Comparison of ENCODE assay signal across 24 cellular contexts in genomic region chr11:125084761-125085231, GRCh38. TPM values are rescaled to one million over a fixed set of nuclear protein-coding genes. Genes with fewer than 3 reads are reported as not detected.
DNase-seq lines count a peak whose midpoint lies in the region; ATAC-seq and TF ChIP-seq lines count a peak whose summit lies in the region.
"Had no signal": no experiment of that assay in that cellular context is flagged by ENCODE, and none has a peak within 500 bp of the region (broad histone marks: within the 10 kb centered on the region; RNA-seq: fewer than 3 reads in every experiment).

No MANE protein-coding gene starts in this region.

- TF ChIP-seq CTCF in SK-N-SH (IDR thresholded peaks at IDR 0.05) (no peak), chondrocyte (IDR thresholded peaks at IDR 0.05) (no peak), spleen (IDR thresholded peaks at IDR 0.05 in 8 of 11, conservative IDR thresholded peaks at IDR 0.05 in 3 of 11) (no peak), gastroesophageal sphincter (IDR thresholded peaks at IDR 0.05) (no peak)

- H2BK15ac ChIP-seq in mesendoderm (replicated peaks; ENCODE audit: low read depth) = no peak overlapping the region

- no peaks in the 10 kb centered on the region for H3K27me3 Mint-ChIP-seq in chondrocyte (ENCODE audit: low read depth)

- H2BK5ac ChIP-seq in mesendoderm (ENCODE audit: low read length) = no peak overlapping the region

- H4K5ac ChIP-seq in mesendoderm (ENCODE audit: low read length) = no peak overlapping the region

- H3K27me3 ChIP-seq in SK-N-SH (ENCODE audit: insufficient read depth) (no peaks in the 10 kb centered on the region), spleen (replicated peaks in 1 of 7) (peaks cover 0 to 3% (median 0%) of the 10 kb centered on the region in 7 donors), gastroesophageal sphincter (peaks cover 55% of the 10 kb centered on the region), mesendoderm (ENCODE audit: insufficient read depth, low read length, poor library complexity) (no peaks in the 10 kb centered on the region)
- H3K27me3 ChIP-seq: BLaER1 had no signal

- H3K4me3 ChIP-seq in SK-N-SH (ENCODE audit: low read depth in 2 of 2, low read length in 1 of 2) (no peak overlapping the region), spleen (no peak overlapping the region), gastroesophageal sphincter (no peak overlapping the region), mesendoderm (ENCODE audit: low read length) (no peak overlapping the region)
- H3K4me3 ChIP-seq: BLaER1 had no signal

- H3K9me3 Mint-ChIP-seq in chondrocyte (ENCODE audit: low read depth) = no peaks in the 10 kb centered on the region
- H3K9me3 Mint-ChIP-seq: CD4-positive, alpha-beta memory T cell had no signal

- no peak overlapping the region for H3K23ac ChIP-seq in mesendoderm (ENCODE audit: low read length)

- no peak for TF ChIP-seq EP300 in SK-N-SH (IDR thresholded peaks at IDR 0.05; ENCODE audit: borderline replicate concordance in 1 of 2, low read depth in 1 of 2, low read length in 1 of 2)
- TF ChIP-seq EP300 in gastroesophageal sphincter (IDR thresholded peaks at IDR 0.05) = no peak

- no peaks in the 10 kb centered on the region for H3K36me3 Mint-ChIP-seq in chondrocyte (ENCODE audit: low read depth)
- H3K36me3 Mint-ChIP-seq: CD4-positive, alpha-beta memory T cell had no signal

- H3K9me3 ChIP-seq in SK-N-SH (no peaks in the 10 kb centered on the region), spleen (no peaks in the 10 kb centered on the region), gastroesophageal sphincter (no peaks in the 10 kb centered on the region)
- H3K9me3 ChIP-seq: BLaER1, Caco-2 had no signal

- H2BK120ac ChIP-seq in mesendoderm (ENCODE audit: low read depth, low read length) = no peak overlapping the region

- no peaks in the 10 kb centered on the region for H3K79me1 ChIP-seq in mesendoderm (ENCODE audit: low read length)

- no peak for TF ChIP-seq POLR2A in spleen (IDR thresholded peaks at IDR 0.05)
- TF ChIP-seq POLR2A in gastroesophageal sphincter (IDR thresholded peaks at IDR 0.05) = no peak

- H3K36me3 ChIP-seq in SK-N-SH (replicated peaks in 1 of 2; ENCODE audit: control insufficient read depth in 1 of 2, insufficient read depth in 2 of 2, low read length in 1 of 2) (no peaks in the 10 kb centered on the region), spleen (peaks cover 0 to 85% (median 0%) of the 10 kb centered on the region in 6 donors), gastroesophageal sphincter (no peaks in the 10 kb centered on the region), mesendoderm (ENCODE audit: control insufficient read depth, insufficient read depth, low read length) (no peaks in the 10 kb centered on the region)
- H3K36me3 ChIP-seq: BLaER1 had no signal

- intact Hi-C loops in spleen (cut with DNase I; ENCODE audit: low total_unique reads) = no loop called here

- H3K79me2 ChIP-seq in SK-N-SH (ENCODE audit: insufficient read depth) (no peaks in the 10 kb centered on the region), mesendoderm (ENCODE audit: control insufficient read depth, insufficient read depth, low read length) (no peaks in the 10 kb centered on the region)

- H3K56ac ChIP-seq in mesendoderm (ENCODE audit: low read length) = no peak overlapping the region

- no peaks in the 10 kb centered on the region for H4K20me1 ChIP-seq in SK-N-SH (ENCODE audit: insufficient read depth)
- H4K20me1 ChIP-seq: BLaER1 had no signal

- H3K27ac Mint-ChIP-seq in chondrocyte (ENCODE audit: unreplicated experiment) = no peak overlapping the region

- 96% methylated on average over 4 of the region's 8 CpGs for WGBS in SK-N-SH (ENCODE audit: low lambda C conversion rate)
- 81 to 95% (median 88%) methylated on average over 8 of the region's 8 CpGs for WGBS in spleen, 5 donors
- WGBS in gastroesophageal sphincter (ENCODE audit: low coverage in 1 of 2), 2 donors = 75 to 93% methylated on average over 2 to 3 of the region's 8 CpGs
- no CpG with 5 or more reads among the region's 8 CpGs for WGBS in mesendoderm (ENCODE audit: extremely low coverage, insufficient coverage, low lambda C conversion rate)

- H3F3A ChIP-seq in SK-N-SH (replicated peaks; ENCODE audit: insufficient read depth) = no peaks in the 10 kb centered on the region

- H2AK5ac ChIP-seq in mesendoderm (ENCODE audit: low read length) = no peak overlapping the region

- H2AFZ ChIP-seq in SK-N-SH (ENCODE audit: low read depth) = no peak overlapping the region

- peaks cover 10% of the 10 kb centered on the region for H3K4me1 Mint-ChIP-seq in chondrocyte (ENCODE audit: low read depth)

- no peak overlapping the region for H3K18ac ChIP-seq in mesendoderm (ENCODE audit: low read length)

- no peaks in the 10 kb centered on the region for H3K9me2 ChIP-seq in SK-N-SH

- H3K27ac ChIP-seq in SK-N-SH (ENCODE audit: low read depth in 2 of 2, low read length in 1 of 2) = no peak overlapping the region
- no peak overlapping the region for H3K27ac ChIP-seq in spleen
- no peak overlapping the region for H3K27ac ChIP-seq in gastroesophageal sphincter
- no peak overlapping the region for H3K27ac ChIP-seq in mesendoderm (ENCODE audit: low read depth, low read length)
- H3K27ac ChIP-seq: 22Rv1, BLaER1, KMS-11 had no signal

- H3K9ac ChIP-seq in SK-N-SH = no peak overlapping the region
- H3K9ac ChIP-seq in mesendoderm (ENCODE audit: low read length) = no peak overlapping the region
- H3K9ac ChIP-seq: BLaER1, KMS-11 had no signal

- CTCF ChIA-PET in SK-N-SH (lab: Yijun Ruan, JAX) = no interaction called here

- H3K4me1 ChIP-seq in SK-N-SH (ENCODE audit: control insufficient read depth in 1 of 2, insufficient read depth in 2 of 2, low read depth in 1 of 2, low read length in 1 of 2) (no peaks in the 10 kb centered on the region), spleen (peaks cover 0 to 18% (median 0%) of the 10 kb centered on the region in 6 donors), gastroesophageal sphincter (no peaks in the 10 kb centered on the region), mesendoderm (ENCODE audit: control insufficient read depth, low read depth, low read length) (peaks cover 2% of the 10 kb centered on the region)

- no peak for TF ChIP-seq RAD21 in SK-N-SH (IDR thresholded peaks at IDR 0.05; ENCODE audit: low read length)

- ATAC-seq in SK-N-SH treated with all-trans-retinoic acid at 6 μM for 48 hours = no peak
- no peak for ATAC-seq in gastroesophageal sphincter
- no peak for ATAC-seq in GM21381 (IDR thresholded peaks at IDR 0.05; ENCODE audit: unreplicated experiment)
- ATAC-seq: HCT116, Panc1 had no signal

- no peak overlapping the region for H3K4me3 Mint-ChIP-seq in chondrocyte (ENCODE audit: unreplicated experiment)
- H3K4me3 Mint-ChIP-seq: CD4-positive, alpha-beta memory T cell had no signal

- peak; percentile 15 for DNase-seq in SK-N-SH
- DNase-seq in D341Med (ENCODE audit: low spot score) = peak; percentile 9
- peak; percentile 59 for DNase-seq in chondrocyte (ENCODE audit: low spot score)
- peak; percentile 69 for DNase-seq in spleen
- DNase-seq in mesendoderm = no peak
- DNase-seq: ACHN; CD4-positive, alpha-beta memory T cell; DND-41; GOT3; NCI-H1105; NCI-H2029 treated with DMSO at 0.1 percent for 48 hours; NCI-H226; NCI-H510A treated with DMSO at 0.1 percent for 48 hours; NCI-H774; NK-92 treated with Interleukin-12 subunit alpha and Interleukin-12 subunit beta, amount 100 ng/mL, for 24 hours had no signal

- H3K4ac ChIP-seq in mesendoderm (ENCODE audit: low read depth, low read length) = no peak overlapping the region

- H3K4me2 ChIP-seq in SK-N-SH = no peak overlapping the region
- no peak overlapping the region for H3K4me2 ChIP-seq in mesendoderm (ENCODE audit: low read length)
- H3K4me2 ChIP-seq: BLaER1, KMS-11 had no signal

- POLR2A ChIA-PET in SK-N-SH (lab: Yijun Ruan, JAX) = no interaction called here

- no peak overlapping the region for H4K8ac ChIP-seq in mesendoderm (ENCODE audit: low read depth, low read length)

TF ChIP-seq in SK-N-SH, 30 proteins besides CTCF, POLR2A, EP300 and RAD21 (continues in another document):
- TF ChIP-seq MXI1 (IDR thresholded peaks at IDR 0.05; ENCODE audit: low read depth, low read length) = no peak
- TF ChIP-seq JUND (IDR thresholded peaks at IDR 0.05) = no peak
- no peak for TF ChIP-seq RFX5 (IDR thresholded peaks at IDR 0.05; ENCODE audit: low read length)
- no peak for TF ChIP-seq YY1 (IDR thresholded peaks at IDR 0.05; ENCODE audit: low read depth)

TF ChIP-seq in SK-N-SH treated with all-trans-retinoic acid at 6 μM for 48 hours, 23 proteins besides CTCF, POLR2A, EP300 and RAD21 (continues in another document):
- TF ChIP-seq ISL1 (CRISPR knock-in tag; IDR thresholded peaks at IDR 0.05) = no peak
- TF ChIP-seq PPARA (CRISPR knock-in tag; IDR thresholded peaks at IDR 0.05; ENCODE audit: borderline replicate concordance) = no peak
- no peak for TF ChIP-seq ZFP30 (CRISPR knock-in tag; IDR thresholded peaks at IDR 0.05)
- TF ChIP-seq ZC3H10 (CRISPR knock-in tag; IDR thresholded peaks at IDR 0.05) = no peak

RNA-seq across cellular contexts. Expression of gene SLC37A2, which starts 21.7 kb away (rescaled TPM):
- polyA plus RNA-seq in SK-N-SH (2012; rRNA removed) (0.39 and 0.44 TPM in 2 replicates), spleen (10 to 100 TPM in 1 of 3 donors, 1 to 10 TPM in 2; 3.5 to 19.2 (median 6.6) TPM)
- 0.12 and 0.21 TPM in 2 replicates for polyA plus RNA-seq in SK-N-SH (2012; cell fraction: cytosol; rRNA removed)
- polyA plus RNA-seq in SK-N-SH (2012; cell fraction: nucleus; rRNA removed) = 1.5 and 2.2 TPM in 2 replicates
- total RNA-seq in chondrocyte (0.37 to 1.2 TPM in 2 of 3 replicates, not detected in the other), spleen (10 to 100 TPM; 37.1 to 85.7 (median 59.0) TPM), gastroesophageal sphincter (1 to 10 TPM; 3.4 to 8.6 (median 6.6) TPM)
- 0.14 TPM for polyA plus RNA-seq in mesendoderm (2013, experiment 1 of 2)
- 0.21 TPM for polyA plus RNA-seq in mesendoderm (2013, experiment 2 of 2)
- polyA plus RNA-seq: CD4-positive, alpha-beta memory T cell had no signal

RNA-seq across cellular contexts. Expression of gene TMEM218, which starts 26.6 kb away (rescaled TPM):
- polyA plus RNA-seq in SK-N-SH (2012; rRNA removed) (34.8 and 36.2 TPM in 2 replicates), spleen (10 to 100 TPM; 28.0 to 34.7 (median 30.1) TPM)
- polyA plus RNA-seq in SK-N-SH (2012; cell fraction: cytosol; rRNA removed) = 37.6 and 37.8 TPM in 2 replicates
- 36.5 and 56.6 TPM in 2 replicates for polyA plus RNA-seq in SK-N-SH (2012; cell fraction: nucleus; rRNA removed)
- total RNA-seq in chondrocyte (11.5 to 15.2 TPM (median 12.0 TPM) in 3 replicates), spleen (10 to 100 TPM; 12.0 to 23.1 (median 17.9) TPM), gastroesophageal sphincter (10 to 100 TPM; 14.7 to 20.0 (median 17.3) TPM)
- 9.3 TPM for polyA plus RNA-seq in mesendoderm (2013, experiment 1 of 2)
- polyA plus RNA-seq in mesendoderm (2013, experiment 2 of 2) = 9.7 TPM
